10 cellular contexts compared by ENCODE assay signal in the genomic region with DNA sequence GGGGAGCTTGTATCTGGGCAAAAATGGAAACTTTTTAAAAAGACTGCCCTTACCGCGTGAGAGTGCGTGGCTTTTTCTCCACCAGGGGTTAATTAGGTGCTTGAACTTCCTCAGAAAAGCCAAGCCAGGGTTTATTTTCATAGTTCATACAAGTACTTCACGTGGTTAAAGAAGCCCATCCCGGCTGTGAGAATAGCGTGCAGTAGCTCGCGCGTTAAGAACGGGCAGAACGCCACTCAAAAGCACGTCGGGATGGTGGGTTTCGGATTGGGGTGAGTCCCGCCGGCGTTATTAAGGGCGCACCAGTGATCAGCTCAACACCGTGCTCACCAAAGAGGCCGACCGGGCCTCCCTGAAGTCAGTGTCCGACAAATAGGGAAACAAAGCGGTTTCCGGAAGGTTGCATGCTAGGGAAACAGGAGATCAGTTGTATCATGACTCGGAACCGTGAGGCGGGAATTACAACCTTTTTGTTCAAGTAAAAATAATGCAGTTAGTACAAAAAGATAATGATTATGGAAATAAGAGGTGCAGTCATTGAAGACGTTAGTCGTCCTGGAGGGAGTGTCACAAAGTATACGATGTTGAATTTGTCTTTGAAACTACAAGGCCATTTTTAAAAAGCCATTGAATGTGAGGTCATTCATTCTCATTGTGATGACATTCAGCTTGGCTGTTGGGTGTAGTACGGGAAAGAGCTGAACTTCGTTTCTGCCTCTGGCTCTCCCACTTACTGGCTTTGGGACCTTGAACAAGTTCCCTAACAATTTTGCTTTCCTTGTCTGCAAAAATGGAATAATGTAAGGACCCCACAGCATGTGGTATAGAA. TPM values are rescaled to one million over a fixed set of nuclear protein-coding genes. Genes with fewer than 3 reads are reported as not detected.
DNase-seq lines count a peak whose midpoint lies in the region; FAIRE-seq and TF ChIP-seq lines count a peak whose summit lies in the region.
"Had no signal": no experiment of that assay in that cellular context is flagged by ENCODE, and none has a peak within 500 bp of the region (broad histone marks: within the 10 kb centered on the region; RNA-seq: fewer than 3 reads in every experiment).

No MANE protein-coding gene starts in this region.

- no peaks in the 10 kb centered on the region for H3K9me3 ChIP-seq in duodenal mucosa (ENCODE audit: control insufficient read depth in 1 of 2, low read length in 2 of 2)
- H3K9me3 ChIP-seq in mesodermal cell (ENCODE audit: control insufficient read depth, low read length), result no peaks in the 10 kb centered on the region
- H3K9me3 ChIP-seq in stomach, result no peaks in the 10 kb centered on the region

- peak overlapping the region; percentile 90 to 95 for H3K4me3 ChIP-seq in duodenal mucosa (ENCODE audit: low read depth in 1 of 2, low read length in 2 of 2)
- peak overlapping the region; percentile 57 for H3K4me3 ChIP-seq in mesodermal cell (ENCODE audit: extremely low read depth, insufficient read depth, low read length, poor library complexity, severe bottlenecking)
- H3K4me3 ChIP-seq in stomach, result peak overlapping the region; percentile 51 to 72 (median 61)

- H3K9ac ChIP-seq in duodenal mucosa (ENCODE audit: low read depth in 1 of 2, low read length in 2 of 2), result peak overlapping the region; percentile 87 to 94

- peaks cover 0 to 4% of the 10 kb centered on the region in 2 donors for H3K36me3 ChIP-seq in duodenal mucosa (ENCODE audit: control insufficient read depth in 1 of 2, insufficient read depth in 2 of 2, low read length in 2 of 2)
- peaks cover 7% of the 10 kb centered on the region for H3K36me3 ChIP-seq in mesodermal cell (ENCODE audit: control insufficient read depth, insufficient read depth, low read length)
- no peaks in the 10 kb centered on the region for H3K36me3 ChIP-seq in stomach

- FAIRE-seq in H54 (lab: Jason Lieb, UNC), result peak; percentile 55
- FAIRE-seq: A204.1, islet of Langerhans had no signal

- intact Hi-C loops in stomach (cut with DNase I; ENCODE audit: low total_unique reads), result no loop called here

- TF ChIP-seq POLR2A in H54 (IDR thresholded peaks at IDR 0.05; ENCODE audit: low read depth, low read length), result no peak
- TF ChIP-seq POLR2A in stomach (IDR thresholded peaks at IDR 0.05), result peak in 1 of 4 donors; percentile 10

- peaks cover 7 to 14% of the 10 kb centered on the region in 2 donors for H3K4me1 ChIP-seq in duodenal mucosa (ENCODE audit: control insufficient read depth in 1 of 2, insufficient read depth in 2 of 2, low read length in 2 of 2)
- H3K4me1 ChIP-seq in mesodermal cell (ENCODE audit: control insufficient read depth, insufficient read depth, low read length, poor library complexity, severe bottlenecking), result peaks cover 8% of the 10 kb centered on the region
- H3K4me1 ChIP-seq in stomach, result peaks cover 0 to 17% (median 9%) of the 10 kb centered on the region in 4 donors

- H3K27ac ChIP-seq in duodenal mucosa (ENCODE audit: low read depth, low read length) (peak overlapping the region; percentile 86), mesodermal cell (ENCODE audit: low read depth, low read length, severe bottlenecking) (peak overlapping the region; percentile 92), stomach (peak overlapping the region; percentile 90 to 97 (median 93))

- 30 to 33% methylated on average over 30 to 31 of the region's 32 CpGs for WGBS in mesodermal cell (ENCODE audit: insufficient coverage in 2 of 2), 2 experiments
- WGBS in stomach, 5 donors, result 0 to 1% (median 1%) methylated on average over 32 of the region's 32 CpGs

- no peak for TF ChIP-seq CTCF in stomach (IDR thresholded peaks at IDR 0.05)

- H3K27me3 ChIP-seq in duodenal mucosa (ENCODE audit: control insufficient read depth in 1 of 2, insufficient read depth in 2 of 2, low read length in 2 of 2) (no peaks in the 10 kb centered on the region), stomach (no peaks in the 10 kb centered on the region)

- no peak for TF ChIP-seq EP300 in stomach (IDR thresholded peaks at IDR 0.05)

- peak; percentile 5 for DNase-seq in DMS153 (lab: John Stamatoyannopoulos, UW)
- no peak for DNase-seq in DMS153 treated with DMSO at 0.1 percent for 48 hours (lab: John Stamatoyannopoulos, UW; ENCODE audit: unreplicated experiment)
- DNase-seq in H54 (ENCODE audit: insufficient read length, low spot score), result no peak
- DNase-seq in KG1 (lab: John Stamatoyannopoulos, UW), result peak; percentile 84
- peak in 4 of 5 experiments; percentile 6 to 40 (median 9) for DNase-seq in T-helper 2 cell
- DNase-seq in stomach, result peak; percentile 44

RNA-seq across cellular contexts. Expression of a gene that starts 0.9 kb away (rescaled TPM):
- 10.7 TPM for polyA plus RNA-seq in mesodermal cell (2013, experiment 1 of 2)
- polyA plus RNA-seq in mesodermal cell (2013, experiment 2 of 2), result 10.9 TPM
- 10 to 100 TPM in 1 of 5 donors, 1 to 10 TPM in 3, not detected in 1; 1.0 to 46.7 (median 9.4) TPM for total RNA-seq in stomach
- 10 to 100 TPM in 2 of 3 donors, 1 to 10 TPM in 1; 8.2 to 11.1 (median 10.5) TPM for polyA plus RNA-seq in stomach

RNA-seq across cellular contexts. Expression of a gene that starts 41.6 kb away (rescaled TPM):
- polyA plus RNA-seq in mesodermal cell (2013, experiment 1 of 2), result 22.8 TPM
- polyA plus RNA-seq in mesodermal cell (2013, experiment 2 of 2), result 23.4 TPM
- 10 to 100 TPM in 4 of 5 donors, 1 to 10 TPM in 1; 6.8 to 30.8 (median 16.8) TPM for total RNA-seq in stomach
- 1 to 10 TPM; 3.9 to 6.0 (median 4.4) TPM for polyA plus RNA-seq in stomach

Comparison
In these comparisons a context has a peak if more than half of its experiments do, and no peak if none do; other contexts are left out.
1. DNase-seq: peak in DMS153 (single experiment), KG1 (single experiment), T-helper 2 cell (4 of 5) and stomach (single experiment); none in DMS153 treated with DMSO at 0.1 percent for 48 hours (single experiment) and H54 (single experiment).
2. Peak in every context shown above with its lines, with median percentiles within 50 percentile points of each other: H3K27ac ChIP-seq and H3K4me3 ChIP-seq.